In genomic region chr11:65084598-65085375, GRCh38 we compare ENCODE assay signal across 8 cellular contexts. TPM values are rescaled to one million over a fixed set of nuclear protein-coding genes. Genes with fewer than 3 reads are reported as not detected.
DNase-seq lines count a peak whose midpoint lies in the region; ATAC-seq and TF ChIP-seq lines count a peak whose summit lies in the region.

No MANE protein-coding gene starts in this region.

- no peak for TF ChIP-seq EP300 in esophagus muscularis mucosa (IDR thresholded peaks at IDR 0.05)

- H3K4me1 ChIP-seq in OCI-LY7 (ENCODE audit: insufficient read depth, low read length, poor library complexity, severe bottlenecking), result peaks cover 42% of the 10 kb centered on the region
- peaks cover 17 to 24% (median 21%) of the 10 kb centered on the region in 4 donors for H3K4me1 ChIP-seq in esophagus muscularis mucosa

- H3K9me3 ChIP-seq in OCI-LY7 (ENCODE audit: low read length), result no peaks in the 10 kb centered on the region
- H3K9me3 ChIP-seq in esophagus muscularis mucosa, result no peaks in the 10 kb centered on the region

- ATAC-seq in GM18517 (IDR thresholded peaks at IDR 0.05; ENCODE audit: unreplicated experiment) (peak; percentile 20), HG03354 (IDR thresholded peaks at IDR 0.05; ENCODE audit: poor library complexity, severe bottlenecking, unreplicated experiment) (no peak), HG02852 (IDR thresholded peaks at IDR 0.05; ENCODE audit: unreplicated experiment) (no peak)

- WGBS in esophagus muscularis mucosa, result 49% methylated on average over 22 of the region's 23 CpGs

- TF ChIP-seq CTCF in OCI-LY7 (conservative IDR thresholded peaks at IDR 0.05; ENCODE audit: low read length), result no peak
- TF ChIP-seq CTCF in esophagus muscularis mucosa (IDR thresholded peaks at IDR 0.05), result no peak
- TF ChIP-seq CTCF in retinal pigment epithelial cell (conservative IDR thresholded peaks at IDR 0.05; ENCODE audit: low read depth, low read length), result no peak

- H3K4me2 ChIP-seq in OCI-LY7 (ENCODE audit: low read length), result peak overlapping the region; percentile 85

- intact Hi-C loops in OCI-LY7 (cut with micrococcal nuclease; ENCODE audit: unreplicated experiment) (loop anchor here (1.0 to 10.0 kb wide), 6 partner anchors 33 to 240 kb away; partner anchors contain the start of genes ARL2, ATG2A, CDC42BPG and SAC3D1), esophagus muscularis mucosa (cut with DNase I) (loop anchor here (1.0 to 5.0 kb wide), 3 partner anchors 12 to 72 kb away; partner anchors contain the start of genes ARL2 and VPS51)

- CTCF ChIA-PET in OCI-LY7 (lab: Charles Lee; ENCODE audit: unreplicated experiment), result no interaction called here

- no peak overlapping the region; the same call in 1 of the 2 replicates for H2AFZ ChIP-seq in OCI-LY7 (ENCODE audit: low read length)

- DNase-seq in OCI-LY7 (ENCODE audit: low spot score), result no peak
- DNase-seq in esophagus muscularis mucosa (ENCODE audit: extremely low spot score), result no peak
- no peak for DNase-seq in retinal pigment epithelial cell (ENCODE audit: low read depth)
- no peak for DNase-seq in RPMI8226
- DNase-seq in NCI-H1092 treated with DMSO at 0.1 percent for 48 hours (lab: John Stamatoyannopoulos, UW), result no peak

- POLR2A ChIA-PET in OCI-LY7 (lab: Charles Lee), result interaction anchor here (0.9 to 1.0 kb wide), 2 partner anchors 9 to 11 kb away, joined by 3 to 4 read pairs; partner anchors contain the start of gene VPS51

- peak overlapping the region; percentile 91 for H3K4me3 ChIP-seq in OCI-LY7 (ENCODE audit: low read depth, low read length, poor library complexity, severe bottlenecking)
- H3K4me3 ChIP-seq in esophagus muscularis mucosa, result peak overlapping the region; percentile 64 to 93 (median 83)
- peak overlapping the region; percentile 72 for H3K4me3 ChIP-seq in retinal pigment epithelial cell (ENCODE audit: low read length)

- BruUV-seq in OCI-LY7 (replicated peaks; lab: Mats Ljungman, UMichigan), result no TSS peak

- H3K36me3 ChIP-seq in OCI-LY7 (ENCODE audit: insufficient read depth, low read length), result peaks cover 53% of the 10 kb centered on the region
- peaks cover 22 to 48% (median 47%) of the 10 kb centered on the region in 4 donors for H3K36me3 ChIP-seq in esophagus muscularis mucosa

- TF ChIP-seq POLR2A in esophagus muscularis mucosa (IDR thresholded peaks at IDR 0.05; ENCODE audit: low read depth), result no peak

- no peaks in the 10 kb centered on the region for H3K9me2 ChIP-seq in OCI-LY7 (ENCODE audit: insufficient read depth, low read length)

- H4K20me1 ChIP-seq in OCI-LY7 (ENCODE audit: insufficient read depth, low read length), result peaks cover 8% of the 10 kb centered on the region; the same call in 1 of the 2 replicates

- H3K27ac ChIP-seq in OCI-LY7 (ENCODE audit: low read depth, low read length, poor library complexity, severe bottlenecking), result peak overlapping the region; percentile 74
- H3K27ac ChIP-seq in esophagus muscularis mucosa (replicated peaks in 1 of 4), result peak overlapping the region; percentile 90 to 97 (median 92)

- peaks cover 51% of the 10 kb centered on the region for H3K79me2 ChIP-seq in OCI-LY7 (ENCODE audit: insufficient read depth, low read depth, low read length)

- H3K27me3 ChIP-seq in esophagus muscularis mucosa, result no peaks in the 10 kb centered on the region

RNA-seq across cellular contexts. Expression of gene ZFPL1, which starts 0.8 kb away (rescaled TPM):
- total RNA-seq in OCI-LY7 (2014; rRNA removed; shearing (Covaris generic)), result 39.5 and 43.9 TPM in 2 replicates
- 38.4 and 42.6 TPM in 2 replicates for total RNA-seq in OCI-LY7 (2022)
- 10 to 100 TPM; 24.1 to 50.7 (median 43.7) TPM for total RNA-seq in esophagus muscularis mucosa

RNA-seq across cellular contexts. Expression of gene CDCA5, which starts 0.9 kb away (rescaled TPM):
- 119 and 135 TPM in 2 replicates for total RNA-seq in OCI-LY7 (2014; rRNA removed; shearing (Covaris generic))
- total RNA-seq in OCI-LY7 (2022) (151 and 153 TPM in 2 replicates), esophagus muscularis mucosa (1 to 10 TPM in 1 of 4 donors, under 1 TPM in 3; 0.33 to 1.1 (median 0.38) TPM)

RNA-seq across cellular contexts. Expression of gene VPS51, which starts 11.2 kb away (rescaled TPM):
- 214 and 221 TPM in 2 replicates for total RNA-seq in OCI-LY7 (2014; rRNA removed; shearing (Covaris generic))
- total RNA-seq in OCI-LY7 (2022) (119 and 146 TPM in 2 replicates), esophagus muscularis mucosa (100 to 1,000 TPM; 185 to 414 (median 237) TPM)

RNA-seq across cellular contexts. Expression of gene NAALADL1, which starts 26.4 kb away (rescaled TPM):
- 2.7 and 7.1 TPM in 2 replicates for total RNA-seq in OCI-LY7 (2014; rRNA removed; shearing (Covaris generic))
- 3.9 and 4.6 TPM in 2 replicates for total RNA-seq in OCI-LY7 (2022)
- total RNA-seq in esophagus muscularis mucosa, result 10 to 100 TPM; 22.8 to 43.7 (median 31.0) TPM

RNA-seq across cellular contexts. Expression of gene TM7SF2, which starts 26.9 kb away (rescaled TPM):
- 25.8 and 30.1 TPM in 2 replicates for total RNA-seq in OCI-LY7 (2014; rRNA removed; shearing (Covaris generic))
- total RNA-seq in OCI-LY7 (2022) (46.7 and 54.1 TPM in 2 replicates), esophagus muscularis mucosa (10 to 100 TPM in 3 of 4 donors, 1 to 10 TPM in 1; 8.8 to 17.2 (median 12.1) TPM)

Comparison
In these comparisons a context has a peak if more than half of its experiments do, and no peak if none do; other contexts are left out.
1. RNA of gene CDCA5, which starts 0.9 kb away (total RNA-seq): 119 to 153 TPM in OCI-LY7; 0.33 to 1.1 TPM in esophagus muscularis mucosa; every median in the first group is over 10 times any median in the second.
2. Peak in every context shown above with its lines, with median percentiles within 50 percentile points of each other: H3K4me3 ChIP-seq.